Comparison of ENCODE assay signal across 17 cellular contexts in the genomic region with DNA sequence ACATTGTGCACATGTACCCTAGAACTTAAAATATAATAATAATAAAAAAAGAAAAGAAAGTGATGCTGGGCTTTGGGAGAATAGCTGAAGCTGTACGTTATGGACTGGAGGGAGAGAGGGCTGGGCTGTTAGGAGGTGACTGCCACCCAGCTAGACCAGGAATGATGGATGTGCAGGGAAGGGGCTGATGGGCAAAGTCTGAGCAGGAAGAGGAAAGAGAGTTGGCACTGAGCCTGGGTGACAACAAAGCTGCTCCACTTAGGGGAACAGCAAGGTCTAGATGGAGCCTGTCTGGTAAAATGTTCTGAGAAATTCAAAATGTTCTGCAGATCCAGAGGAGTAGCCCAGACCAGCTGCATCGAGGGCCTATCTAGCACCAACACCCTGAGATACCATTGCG.
"Had no signal": no experiment of that assay in that cellular context is flagged by ENCODE, and none has a peak within 500 bp of the region (broad histone marks: within the 10 kb centered on the region; RNA-seq: fewer than 3 reads in every experiment).

No MANE protein-coding gene starts in this region.

- H3K36me3 ChIP-seq: heart left ventricle, neural progenitor cell, ovary, right atrium auricular region, sigmoid colon had no signal

- H3K4me3 Mint-ChIP-seq: natural killer cell, neural progenitor cell, type B pancreatic cell had no signal

- H3K9me3 Mint-ChIP-seq: natural killer cell had no signal

- DNase-seq: dorsolateral prefrontal cortex; effector CD8-positive, alpha-beta T cell; heart left ventricle; hippocampal formation; kidney glomerular epithelial cell; mammary epithelial cell; natural killer cell; nucleus accumbens; ovary; sigmoid colon; stimulated activated CD4-positive, alpha-beta T cell treated with anti-CD3 and anti-CD28 coated beads, Interleukin-12 subunit alpha, Interleukin-12 subunit beta, amount 100 ng/mL, for 4 hours; stimulated activated naive CD4-positive, alpha-beta T cell treated with Interleukin-2 at 50 U/mL for 16 hours had no signal

- H3K27ac Mint-ChIP-seq: natural killer cell, neural progenitor cell, type B pancreatic cell had no signal

- H3K27me3 Mint-ChIP-seq: type B pancreatic cell had no signal

- H3K4me1 Mint-ChIP-seq: natural killer cell, neural progenitor cell had no signal

- H3K9ac ChIP-seq: neural progenitor cell had no signal

- H3K9me3 ChIP-seq: ovary, right atrium auricular region, sigmoid colon had no signal

- H3K4me1 ChIP-seq: neural progenitor cell, right atrium auricular region had no signal

- H3K4me3 ChIP-seq: coronary artery, dorsolateral prefrontal cortex, heart left ventricle, neural progenitor cell, ovary, right atrium auricular region, sigmoid colon, skin epidermis had no signal

- H3K27ac ChIP-seq: coronary artery, dorsolateral prefrontal cortex, heart left ventricle, neural progenitor cell, ovary, right atrium auricular region, sigmoid colon, skin epidermis had no signal

- H3K36me3 Mint-ChIP-seq: natural killer cell had no signal

- H3K27me3 ChIP-seq: dorsolateral prefrontal cortex, heart left ventricle, neural progenitor cell, ovary, right atrium auricular region had no signal
